ENCODE assay signal across 8 cellular contexts in the genomic region with DNA sequence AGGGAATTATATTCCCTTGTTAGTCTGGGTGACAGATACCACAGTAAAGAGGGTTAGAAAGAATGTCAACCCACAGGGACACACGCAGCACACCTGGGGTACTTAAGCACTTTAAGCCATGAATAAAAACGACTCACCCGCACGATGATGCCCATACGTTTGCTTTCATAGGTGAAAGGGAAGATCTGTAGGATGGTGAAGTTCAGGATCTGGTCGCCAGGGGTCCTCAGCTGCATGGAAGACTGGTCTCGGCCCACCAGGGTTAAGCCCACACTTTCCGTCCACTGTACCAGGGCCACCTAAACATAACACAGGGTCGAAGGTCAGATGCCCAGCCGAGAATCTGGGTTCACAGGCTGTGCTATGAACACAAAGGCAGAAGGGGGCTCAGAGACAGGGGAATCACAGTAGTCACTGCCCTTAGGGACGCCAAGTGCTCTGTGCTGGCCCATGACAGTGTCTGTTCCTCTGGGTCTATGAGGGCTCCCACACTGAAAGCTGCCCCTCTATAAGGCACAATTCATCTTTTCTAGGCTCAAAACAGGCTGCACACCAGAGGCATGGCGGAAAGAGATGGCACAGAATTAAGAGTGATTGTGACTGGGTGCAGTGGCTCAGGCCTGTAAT.
DNase-seq lines count a peak whose midpoint lies in the region; ATAC-seq and TF ChIP-seq lines count a peak whose summit lies in the region.

No MANE protein-coding gene starts in this region.

- H3K4me1 Mint-ChIP-seq in T-helper 17 cell: peaks cover 3% of the 10 kb centered on the region

- peaks cover 26% of the 10 kb centered on the region for H3K27me3 Mint-ChIP-seq in T-helper 17 cell

- ATAC-seq in T-helper 17 cell: peak; percentile 45
- no peak for ATAC-seq in HG02571 (IDR thresholded peaks at IDR 0.05; ENCODE audit: unreplicated experiment)

- no peak overlapping the region for H3K4me3 ChIP-seq in astrocyte of the spinal cord (ENCODE audit: low read depth, low read length)

- peak overlapping the region; percentile 28 for H3K4me3 Mint-ChIP-seq in T-helper 17 cell

- H3K9me3 ChIP-seq in T-helper 17 cell (ENCODE audit: control insufficient read depth, low read length, poor library complexity, severe bottlenecking): no peaks in the 10 kb centered on the region

- H3K27ac Mint-ChIP-seq in T-helper 17 cell: no peak overlapping the region

- peak; percentile 88 for TF ChIP-seq CTCF in astrocyte of the spinal cord (IDR thresholded peaks at IDR 0.05; ENCODE audit: low read depth, low read length)

- DNase-seq in NCI-H2081 (lab: John Stamatoyannopoulos, UW) (peak; percentile 33 to 44), NCI-H2081 treated with DMSO at 0.1 percent for 48 hours (lab: John Stamatoyannopoulos, UW) (no peak), M059J (ENCODE audit: low read depth) (peak; percentile 54), T-helper 17 cell (peak in 1 of 3 donors; percentile 18), astrocyte of the spinal cord (ENCODE audit: low read depth, low spot score) (peak; percentile 70), iPS-NIHi11 (ENCODE audit: low spot score) (peak; percentile 76)
- DNase-seq in stimulated activated CD4-positive, alpha-beta T cell treated with anti-CD3 and anti-CD28 coated beads, Interleukin-12 subunit alpha, Interleukin-12 subunit beta, amount 100 ng/mL, for 48 hours (ENCODE audit: low read depth in 2 of 3, low spot score in 1 of 3): peak in 2 of 3 donors; percentile 47 to 72

- in situ Hi-C loops in astrocyte of the spinal cord (cut with HindIII; ENCODE audit: low sequenced_read_pairs): no loop called here

- no peaks in the 10 kb centered on the region for H3K36me3 Mint-ChIP-seq in T-helper 17 cell (ENCODE audit: low read depth)
